In genomic region chr10:77448226-77448625, GRCh38 we compare ENCODE assay signal across 24 cellular contexts.
"Had no signal": no experiment of that assay in that cellular context is flagged by ENCODE, and none has a peak within 500 bp of the region (broad histone marks: within the 10 kb centered on the region; RNA-seq: fewer than 3 reads in every experiment).

No MANE protein-coding gene starts in this region.

- DNase-seq: activated B cell treated with CpG ODN at 0.5 μM for 24 hours; activated CD4-positive, alpha-beta T cell treated with anti-CD3 and anti-CD28 coated beads for 36 hours; activated CD4-positive, alpha-beta T cell treated with anti-CD3 and anti-CD28 coated beads, Interleukin-2, amount 50 U/mL, for 4 hours; activated CD8-positive, alpha-beta memory T cell treated with anti-CD3 and anti-CD28 coated beads for 24 hours; activated CD8-positive, alpha-beta memory T cell treated with anti-CD3 and anti-CD28 coated beads, Interleukin-2, amount 50 U/mL, for 4 hours; activated T-cell treated with anti-CD3 and anti-CD28 coated beads, Interleukin-2, amount 50 U/mL, for 24 hours; aorta; brain microvascular endothelial cell; central memory CD4-positive, alpha-beta T cell; esophagus squamous epithelium; gastrocnemius medialis; islet precursor cell; left cardiac atrium; mesenchymal stem cell; nephron progenitor cell; spleen; stimulated activated CD4-positive, alpha-beta T cell treated with anti-CD3 and anti-CD28 coated beads, Interleukin-4, amount 100 ng/mL, for 1 hour; stimulated activated naive CD4-positive, alpha-beta T cell; T1000; thyroid gland had no signal

- H3K27ac ChIP-seq: brain microvascular endothelial cell, esophagus squamous epithelium, gastrocnemius medialis, parathyroid adenoma, spleen, thyroid gland had no signal

- ATAC-seq: activated CD4-positive, alpha-beta T cell treated with anti-CD3 and anti-CD28 coated beads for 36 hours; activated naive CD4-positive, alpha-beta T cell treated with anti-CD3 and anti-CD28 coated beads, Interleukin-2, amount 50 U/mL, for 72 hours; activated T-helper 17 cell treated with anti-CD3 and anti-CD28 coated beads, Interleukin-2, amount 50 U/mL, for 72 hours; gastrocnemius medialis; left cardiac atrium had no signal

- FAIRE-seq: colon had no signal
